Comparison of ENCODE assay signal across 2 cellular contexts in the genomic region with DNA sequence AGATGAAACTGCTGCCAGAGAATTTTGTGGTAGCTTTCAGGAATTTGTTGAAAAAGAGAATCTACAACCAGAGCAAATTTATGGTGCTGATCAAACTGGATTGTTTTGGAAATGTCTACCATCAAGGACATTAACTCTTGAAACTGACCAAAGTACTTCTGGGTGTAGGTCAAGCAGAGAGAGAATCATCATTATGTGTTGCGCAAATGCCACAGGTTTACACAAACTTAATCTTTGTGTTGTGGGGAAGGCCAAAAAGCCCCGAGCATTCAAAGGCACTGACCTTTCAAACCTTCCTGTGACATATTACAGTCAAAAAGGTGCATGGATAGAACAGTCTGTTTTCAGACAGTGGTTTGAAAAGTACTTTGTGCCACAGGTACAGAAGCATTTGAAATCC.
TF ChIP-seq lines count a peak whose summit lies in the region.

No MANE protein-coding gene starts in this region.

TF ChIP-seq in IMR-90, 13 proteins besides CTCF, POLR2A, EP300 and RAD21:
- TF ChIP-seq RFX5 (IDR thresholded peaks at IDR 0.05; ENCODE audit: low read depth, low read length) (no peak), MAZ (IDR thresholded peaks at IDR 0.05; ENCODE audit: borderline replicate concordance, low read depth, low read length) (no peak), USF2 (IDR thresholded peaks at IDR 0.05; ENCODE audit: low read depth, low read length) (no peak), CEBPB (IDR thresholded peaks at IDR 0.05; ENCODE audit: low read depth, low read length) (no peak), NFE2L2 (IDR thresholded peaks at IDR 0.05; ENCODE audit: low read depth, low read length) (no peak), FOS (IDR thresholded peaks at IDR 0.05; ENCODE audit: low read depth, low read length) (no peak), MXI1 (IDR thresholded peaks at IDR 0.05; ENCODE audit: borderline replicate concordance, low read depth, low read length) (no peak), CHD1 (IDR thresholded peaks at IDR 0.05; ENCODE audit: low read depth, low read length) (no peak), BHLHE40 (IDR thresholded peaks at IDR 0.05; ENCODE audit: low read depth, low read length) (no peak), RCOR1 (IDR thresholded peaks at IDR 0.05; ENCODE audit: insufficient replicate concordance, low read length) (no peak), SMC3 (IDR thresholded peaks at IDR 0.05; ENCODE audit: low read depth, low read length) (no peak), MAFK (IDR thresholded peaks at IDR 0.05; ENCODE audit: low read depth, low read length) (no peak), ELK1 (IDR thresholded peaks at IDR 0.05; ENCODE audit: borderline replicate concordance, low read depth, low read length) (no peak)

TF ChIP-seq in HepG2, 621 proteins besides CTCF, POLR2A, EP300 and RAD21 (continues in another document):
- TF ChIP-seq ARHGAP35 (CRISPR knock-in tag; IDR thresholded peaks at IDR 0.05; ENCODE audit: borderline replicate concordance) (no peak), ZNF431 (CRISPR knock-in tag; IDR thresholded peaks at IDR 0.05; ENCODE audit: borderline replicate concordance, low read depth) (no peak), REPIN1 (CRISPR knock-in tag; IDR thresholded peaks at IDR 0.05; ENCODE audit: borderline replicate concordance, low read depth) (no peak), ZNF382 (CRISPR knock-in tag; IDR thresholded peaks at IDR 0.05; ENCODE audit: borderline replicate concordance) (no peak), SOX13 (IDR thresholded peaks at IDR 0.05) (peak; percentile 60; the same call in 1 of the 2 replicates), SOX13 (CRISPR knock-in tag; conservative IDR thresholded peaks at IDR 0.05 in 1 of 2, IDR thresholded peaks at IDR 0.05 in 1 of 2) (peak in 1 of 2 experiments; percentile 92; a peak in 2 of 4 replicates), HCFC1 (IDR thresholded peaks at IDR 0.05; ENCODE audit: low read depth, low read length) (no peak), KAT8 (CRISPR knock-in tag; IDR thresholded peaks at IDR 0.05) (peak; percentile 56), THRA (CRISPR knock-in tag; IDR thresholded peaks at IDR 0.05; ENCODE audit: borderline replicate concordance) (peak; percentile 90; the same call in 1 of the 2 replicates), FOXA1 (IDR thresholded peaks at IDR 0.05) (no peak), FOXA1 (CRISPR knock-in tag; IDR thresholded peaks at IDR 0.05) (peak; percentile 73), ZNF557 (CRISPR knock-in tag; IDR thresholded peaks at IDR 0.05) (no peak), WIZ (CRISPR knock-in tag; IDR thresholded peaks at IDR 0.05) (no peak), ZIK1 (CRISPR knock-in tag; IDR thresholded peaks at IDR 0.05; ENCODE audit: borderline replicate concordance, low read depth) (no peak), U2AF1 (optimal IDR thresholded peaks at IDR 0.05; ENCODE audit: low read depth, low read length) (no peak), TERF1 (CRISPR knock-in tag; IDR thresholded peaks at IDR 0.05) (no peak), HNRNPLL (IDR thresholded peaks at IDR 0.05; ENCODE audit: low read depth, low read length, poor library complexity, severe bottlenecking) (no peak), TGIF2 (CRISPR knock-in tag; IDR thresholded peaks at IDR 0.05) (0 out of 2 replicates have a peak, but pooled peaks have one; percentile 37), ZNF10 (CRISPR knock-in tag; IDR thresholded peaks at IDR 0.05; ENCODE audit: borderline replicate concordance, low read depth) (no peak), ZNF337 (CRISPR knock-in tag; IDR thresholded peaks at IDR 0.05; ENCODE audit: borderline replicate concordance, low read depth) (0 out of 2 replicates have a peak, but pooled peaks have one; percentile 52), FLYWCH1 (CRISPR knock-in tag; IDR thresholded peaks at IDR 0.05) (no peak), AHDC1 (CRISPR knock-in tag; IDR thresholded peaks at IDR 0.05; ENCODE audit: borderline replicate concordance) (peak; percentile 82; the same call in 1 of the 2 replicates), SOX5 (CRISPR knock-in tag; IDR thresholded peaks at IDR 0.05; ENCODE audit: borderline replicate concordance) (peak; percentile 82; the same call in 1 of the 2 replicates), BHLHE40 (IDR thresholded peaks at IDR 0.05; ENCODE audit: low read length) (no peak), RXRA (CRISPR knock-in tag; IDR thresholded peaks at IDR 0.05) (peak; percentile 38; the same call in 1 of the 2 replicates), ATF6 (CRISPR knock-in tag; conservative IDR thresholded peaks at IDR 0.05) (no peak)
- TF ChIP-seq, protein P1, sequence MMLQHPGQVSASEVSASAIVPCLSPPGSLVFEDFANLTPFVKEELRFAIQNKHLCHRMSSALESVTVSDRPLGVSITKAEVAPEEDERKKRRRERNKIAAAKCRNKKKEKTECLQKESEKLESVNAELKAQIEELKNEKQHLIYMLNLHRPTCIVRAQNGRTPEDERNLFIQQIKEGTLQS (CRISPR knock-in tag; IDR thresholded peaks at IDR 0.05): 0 out of 2 replicates have a peak, but pooled peaks have one; percentile 15
- TF ChIP-seq, protein P2, sequence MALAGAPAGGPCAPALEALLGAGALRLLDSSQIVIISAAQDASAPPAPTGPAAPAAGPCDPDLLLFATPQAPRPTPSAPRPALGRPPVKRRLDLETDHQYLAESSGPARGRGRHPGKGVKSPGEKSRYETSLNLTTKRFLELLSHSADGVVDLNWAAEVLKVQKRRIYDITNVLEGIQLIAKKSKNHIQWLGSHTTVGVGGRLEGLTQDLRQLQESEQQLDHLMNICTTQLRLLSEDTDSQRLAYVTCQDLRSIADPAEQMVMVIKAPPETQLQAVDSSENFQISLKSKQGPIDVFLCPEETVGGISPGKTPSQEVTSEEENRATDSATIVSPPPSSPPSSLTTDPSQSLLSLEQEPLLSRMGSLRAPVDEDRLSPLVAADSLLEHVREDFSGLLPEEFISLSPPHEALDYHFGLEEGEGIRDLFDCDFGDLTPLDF (CRISPR knock-in tag; IDR thresholded peaks at IDR 0.05): no peak
- TF ChIP-seq, protein P3, sequence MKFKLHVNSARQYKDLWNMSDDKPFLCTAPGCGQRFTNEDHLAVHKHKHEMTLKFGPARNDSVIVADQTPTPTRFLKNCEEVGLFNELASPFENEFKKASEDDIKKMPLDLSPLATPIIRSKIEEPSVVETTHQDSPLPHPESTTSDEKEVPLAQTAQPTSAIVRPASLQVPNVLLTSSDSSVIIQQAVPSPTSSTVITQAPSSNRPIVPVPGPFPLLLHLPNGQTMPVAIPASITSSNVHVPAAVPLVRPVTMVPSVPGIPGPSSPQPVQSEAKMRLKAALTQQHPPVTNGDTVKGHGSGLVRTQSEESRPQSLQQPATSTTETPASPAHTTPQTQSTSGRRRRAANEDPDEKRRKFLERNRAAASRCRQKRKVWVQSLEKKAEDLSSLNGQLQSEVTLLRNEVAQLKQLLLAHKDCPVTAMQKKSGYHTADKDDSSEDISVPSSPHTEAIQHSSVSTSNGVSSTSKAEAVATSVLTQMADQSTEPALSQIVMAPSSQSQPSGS (CRISPR knock-in tag; IDR thresholded peaks at IDR 0.05): peak; percentile 54; the same call in 1 of the 2 replicates
- TF ChIP-seq, protein P4, sequence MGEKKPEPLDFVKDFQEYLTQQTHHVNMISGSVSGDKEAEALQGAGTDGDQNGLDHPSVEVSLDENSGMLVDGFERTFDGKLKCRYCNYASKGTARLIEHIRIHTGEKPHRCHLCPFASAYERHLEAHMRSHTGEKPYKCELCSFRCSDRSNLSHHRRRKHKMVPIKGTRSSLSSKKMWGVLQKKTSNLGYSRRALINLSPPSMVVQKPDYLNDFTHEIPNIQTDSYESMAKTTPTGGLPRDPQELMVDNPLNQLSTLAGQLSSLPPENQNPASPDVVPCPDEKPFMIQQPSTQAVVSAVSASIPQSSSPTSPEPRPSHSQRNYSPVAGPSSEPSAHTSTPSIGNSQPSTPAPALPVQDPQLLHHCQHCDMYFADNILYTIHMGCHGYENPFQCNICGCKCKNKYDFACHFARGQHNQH (CRISPR knock-in tag; IDR thresholded peaks at IDR 0.05): peak; percentile 99
- TF ChIP-seq, protein P5, sequence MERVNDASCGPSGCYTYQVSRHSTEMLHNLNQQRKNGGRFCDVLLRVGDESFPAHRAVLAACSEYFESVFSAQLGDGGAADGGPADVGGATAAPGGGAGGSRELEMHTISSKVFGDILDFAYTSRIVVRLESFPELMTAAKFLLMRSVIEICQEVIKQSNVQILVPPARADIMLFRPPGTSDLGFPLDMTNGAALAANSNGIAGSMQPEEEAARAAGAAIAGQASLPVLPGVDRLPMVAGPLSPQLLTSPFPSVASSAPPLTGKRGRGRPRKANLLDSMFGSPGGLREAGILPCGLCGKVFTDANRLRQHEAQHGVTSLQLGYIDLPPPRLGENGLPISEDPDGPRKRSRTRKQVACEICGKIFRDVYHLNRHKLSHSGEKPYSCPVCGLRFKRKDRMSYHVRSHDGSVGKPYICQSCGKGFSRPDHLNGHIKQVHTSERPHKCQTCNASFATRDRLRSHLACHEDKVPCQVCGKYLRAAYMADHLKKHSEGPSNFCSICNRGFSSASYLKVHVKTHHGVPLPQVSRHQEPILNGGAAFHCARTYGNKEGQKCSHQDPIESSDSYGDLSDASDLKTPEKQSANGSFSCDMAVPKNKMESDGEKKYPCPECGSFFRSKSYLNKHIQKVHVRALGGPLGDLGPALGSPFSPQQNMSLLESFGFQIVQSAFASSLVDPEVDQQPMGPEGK (CRISPR knock-in tag; IDR thresholded peaks at IDR 0.05): peak; percentile 58
- TF ChIP-seq, protein P6, sequence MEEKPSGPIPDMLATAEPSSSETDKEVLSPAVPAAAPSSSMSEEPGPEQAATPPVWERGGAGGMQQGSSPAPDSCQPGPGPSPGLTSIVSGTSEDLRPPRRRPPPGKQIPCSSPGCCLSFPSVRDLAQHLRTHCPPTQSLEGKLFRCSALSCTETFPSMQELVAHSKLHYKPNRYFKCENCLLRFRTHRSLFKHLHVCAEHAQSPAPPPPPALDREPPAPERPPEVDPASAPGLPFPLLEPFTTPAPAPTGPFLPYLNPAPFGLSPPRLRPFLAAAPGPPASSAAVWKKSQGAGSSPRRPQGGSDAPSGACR (CRISPR knock-in tag; IDR thresholded peaks at IDR 0.05): no peak
